8 cellular contexts compared by ENCODE assay signal in the genomic region with DNA sequence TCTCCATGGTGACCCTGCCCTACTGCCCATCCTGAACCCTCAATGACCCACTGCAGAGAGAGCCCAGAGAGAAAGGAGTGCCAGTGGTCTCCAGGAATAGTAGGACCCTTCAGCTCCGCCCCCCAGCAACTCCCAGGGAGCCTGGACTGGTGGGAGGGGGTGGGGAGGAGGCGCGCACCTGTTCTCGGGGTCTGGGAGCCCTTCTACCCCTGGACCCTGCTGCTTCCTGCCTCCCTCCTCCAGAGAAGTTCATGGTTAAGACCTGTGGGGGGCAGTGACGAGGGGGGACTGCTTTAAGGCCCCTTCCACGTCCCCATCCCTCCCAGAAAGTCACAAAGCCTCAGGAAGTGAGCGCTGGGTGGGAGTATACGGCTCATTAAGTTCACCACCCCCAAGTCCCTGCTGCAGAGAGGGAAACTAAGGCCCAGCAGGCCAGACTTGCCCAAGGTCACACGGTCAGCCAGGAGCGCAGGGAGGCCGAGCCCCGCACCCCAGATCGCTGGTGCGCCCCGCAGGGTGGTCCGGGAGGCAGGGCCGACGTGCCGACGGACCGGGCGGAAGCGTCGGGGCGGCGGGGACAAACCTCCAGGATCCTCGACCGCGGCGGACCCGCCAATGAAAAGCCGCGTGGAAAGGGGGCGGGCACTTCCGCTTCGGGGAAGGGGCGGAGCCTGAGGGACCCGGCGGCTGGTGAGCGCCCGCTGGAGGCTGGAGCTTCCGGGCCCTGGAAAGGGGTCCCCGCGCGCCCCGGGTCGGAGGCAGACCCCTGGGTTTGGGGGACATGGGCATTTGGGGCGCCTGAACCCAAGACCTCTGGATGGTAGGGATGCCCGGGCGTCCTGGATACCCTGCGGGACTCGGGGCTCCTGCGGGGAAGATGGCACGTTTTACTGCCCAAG. TPM values are rescaled to one million over a fixed set of nuclear protein-coding genes. Genes with fewer than 3 reads are reported as not detected.
DNase-seq lines count a peak whose midpoint lies in the region; ATAC-seq and TF ChIP-seq lines count a peak whose summit lies in the region.

A gene with protein sequence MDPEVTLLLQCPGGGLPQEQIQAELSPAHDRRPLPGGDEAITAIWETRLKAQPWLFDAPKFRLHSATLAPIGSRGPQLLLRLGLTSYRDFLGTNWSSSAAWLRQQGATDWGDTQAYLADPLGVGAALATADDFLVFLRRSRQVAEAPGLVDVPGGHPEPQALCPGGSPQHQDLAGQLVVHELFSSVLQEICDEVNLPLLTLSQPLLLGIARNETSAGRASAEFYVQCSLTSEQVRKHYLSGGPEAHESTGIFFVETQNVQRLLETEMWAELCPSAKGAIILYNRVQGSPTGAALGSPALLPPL (plus strand): TSS at position 667 of the 899 bp plus-strand sequence. CDS start 379 bp downstream, outside the sequence.
A gene with protein sequence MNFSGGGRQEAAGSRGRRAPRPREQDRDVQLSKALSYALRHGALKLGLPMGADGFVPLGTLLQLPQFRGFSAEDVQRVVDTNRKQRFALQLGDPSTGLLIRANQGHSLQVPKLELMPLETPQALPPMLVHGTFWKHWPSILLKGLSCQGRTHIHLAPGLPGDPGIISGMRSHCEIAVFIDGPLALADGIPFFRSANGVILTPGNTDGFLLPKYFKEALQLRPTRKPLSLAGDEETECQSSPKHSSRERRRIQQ (minus strand): TSS at position 579 of the 899 bp plus-strand sequence. CDS start 326 bp downstream, at position 253.

- peak in 3 of 4 experiments; percentile 13 to 44 (median 24) for TF ChIP-seq CTCF in uterus (IDR thresholded peaks at IDR 0.05)

- H3K27me3 ChIP-seq in right cardiac atrium (ENCODE audit: control insufficient read depth, insufficient read depth) (no peaks in the 10 kb centered on the region), rectal smooth muscle tissue (ENCODE audit: control insufficient read depth, insufficient read depth, low read length) (no peaks in the 10 kb centered on the region), uterus (no peaks in the 10 kb centered on the region)

- peaks cover 3% of the 10 kb centered on the region for H3K36me3 ChIP-seq in rectal smooth muscle tissue (ENCODE audit: control insufficient read depth, insufficient read depth, low read length)
- H3K36me3 ChIP-seq in uterus, result no peaks in the 10 kb centered on the region

- intact Hi-C loops in T-helper 2 cell treated with Interferon-gamma antibody and Interleukin-4, amounts not matched to agents 100 ng/mL and 5 ng/mL, for 36 hours (cut with micrococcal nuclease), result loop anchor here (1.0 to 2.0 kb wide), 3 partner anchors 15 to 43 kb away; a partner anchor contains a TSS
- intact Hi-C loops in right cardiac atrium (cut with DNase I) (no loop called here), uterus (cut with DNase I; ENCODE audit: low total_unique reads) (no loop called here)

- peak; percentile 88 for DNase-seq in Daoy (ENCODE audit: low read depth)
- DNase-seq in HCEC 1CT, result peak; percentile 69
- peak; percentile 58 for DNase-seq in NCI-H1694 (lab: John Stamatoyannopoulos, UW)
- peak; percentile 92 to 97 (median 96) for DNase-seq in right cardiac atrium
- DNase-seq in uterus, result peak; percentile 90 to 93

- ATAC-seq in right cardiac atrium, result peak; percentile 82 to 84

- H3K9ac ChIP-seq in rectal smooth muscle tissue (ENCODE audit: low read length), result peak within 1 kb of the TSS; percentile 89

- TF ChIP-seq POLR2A in uterus (IDR thresholded peaks at IDR 0.05), result peak; percentile 83 to 90

- H3K4me3 ChIP-seq in right cardiac atrium (ENCODE audit: low read length) (peak within 1 kb of the TSS; percentile 56), rectal smooth muscle tissue (ENCODE audit: low read length) (peak within 1 kb of the TSS; percentile 86), uterus (peak within 1 kb of the TSS; percentile 76 to 99)

- WGBS in right cardiac atrium, result under 1% methylated on average over 54 of the region's 54 CpGs

- H3K4me1 ChIP-seq in right cardiac atrium (ENCODE audit: control insufficient read depth, insufficient read depth, low read length) (peaks cover 5% of the 10 kb centered on the region), rectal smooth muscle tissue (ENCODE audit: control insufficient read depth, insufficient read depth, low read length) (peaks cover 14% of the 10 kb centered on the region), uterus (peaks cover 1 to 25% of the 10 kb centered on the region in 2 donors)

- peak within 1 kb of the TSS; percentile 93 for H3K27ac ChIP-seq in angular gyrus (ENCODE audit: low read depth, low read length)
- H3K27ac ChIP-seq in right cardiac atrium (ENCODE audit: low read length), result peak within 1 kb of the TSS; percentile 92
- H3K27ac ChIP-seq in rectal smooth muscle tissue (ENCODE audit: low read depth, low read length), result peak within 1 kb of the TSS; percentile 88
- H3K27ac ChIP-seq in uterus, result peak within 1 kb of the TSS; percentile 85 to 91

- no peaks in the 10 kb centered on the region for H3K9me3 ChIP-seq in right cardiac atrium (ENCODE audit: control insufficient read depth, low read length)
- H3K9me3 ChIP-seq in uterus, result no peaks in the 10 kb centered on the region

RNA-seq across cellular contexts. Expression of the first gene that starts in this region (rescaled TPM):
- 43.1 and 51.3 TPM in 2 replicates for total RNA-seq in Daoy (2014; rRNA removed; shearing (Covaris generic))
- total RNA-seq in T-helper 2 cell treated with Interferon-gamma antibody and Interleukin-4, amounts not matched to agents 100 ng/mL and 5 ng/mL, for 36 hours, result 77.2 and 79.8 TPM in 2 replicates
- total RNA-seq in right cardiac atrium (10 to 100 TPM; 71.7 to 82.1 (median 78.1) TPM), uterus (10 to 100 TPM; 10.8 to 44.9 (median 34.0) TPM)
- 65.7 TPM for polyA plus RNA-seq in right cardiac atrium

RNA-seq across cellular contexts. Expression of the second gene that starts in this region (rescaled TPM):
- total RNA-seq in Daoy (2014; rRNA removed; shearing (Covaris generic)), result 19.8 and 19.9 TPM in 2 replicates
- 23.0 and 29.5 TPM in 2 replicates for total RNA-seq in T-helper 2 cell treated with Interferon-gamma antibody and Interleukin-4, amounts not matched to agents 100 ng/mL and 5 ng/mL, for 36 hours
- total RNA-seq in right cardiac atrium (10 to 100 TPM; 55.3 to 78.1 (median 67.4) TPM), uterus (10 to 100 TPM in 3 of 4 donors, 1 to 10 TPM in 1; 7.2 to 42.9 (median 18.7) TPM)
- 95.4 TPM for polyA plus RNA-seq in right cardiac atrium

Comparison
In these comparisons a context has a peak if more than half of its experiments do, and no peak if none do; other contexts are left out.
1. Peak in every context shown above with its lines: DNase-seq, ATAC-seq, H3K4me3 ChIP-seq and H3K27ac ChIP-seq.